In the genomic region with DNA sequence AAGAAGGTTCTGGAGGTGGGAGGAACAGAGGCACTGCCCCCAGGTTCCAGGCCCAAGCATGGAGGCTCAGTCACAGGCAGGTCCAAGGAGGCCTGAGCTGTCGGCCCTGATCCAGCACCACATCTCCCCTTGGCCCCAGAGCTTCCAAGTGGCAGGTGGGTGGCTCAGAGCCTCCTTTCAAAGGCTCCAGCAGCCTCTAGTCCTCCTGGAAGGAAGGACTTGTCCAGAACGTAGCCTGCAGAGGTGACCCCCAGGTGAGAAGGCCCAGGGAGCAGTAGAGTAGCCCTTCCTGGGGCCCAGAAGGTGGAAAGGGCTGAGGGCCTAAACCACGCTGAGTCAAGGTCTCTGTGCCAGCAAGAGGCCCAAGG, we compare ENCODE assay signal across 1 cellular context.
TF ChIP-seq lines count a peak whose summit lies in the region.

No MANE protein-coding gene starts in this region.

TF ChIP-seq in GM23338, 12 proteins besides CTCF, POLR2A, EP300 and RAD21:
- TF ChIP-seq ETS1 (IDR thresholded peaks at IDR 0.05) (no peak), EZH2phosphoT487 (IDR thresholded peaks at IDR 0.05; ENCODE audit: unreplicated experiment) (no peak), STAT1 (IDR thresholded peaks at IDR 0.05; ENCODE audit: unreplicated experiment) (no peak), ZNF462 (CRISPR knock-in tag; IDR thresholded peaks at IDR 0.05) (no peak), EZH2 (IDR thresholded peaks at IDR 0.05; ENCODE audit: low read depth, unreplicated experiment) (no peak), REST (IDR thresholded peaks at IDR 0.05; ENCODE audit: unreplicated experiment) (no peak), CREB1 (CRISPR knock-in tag; IDR thresholded peaks at IDR 0.05; ENCODE audit: low read depth) (no peak), POLR2AphosphoS5 (IDR thresholded peaks at IDR 0.05; ENCODE audit: low read depth) (no peak), JUNB (IDR thresholded peaks at IDR 0.05; ENCODE audit: unreplicated experiment) (no peak), ZNF114 (CRISPR knock-in tag; IDR thresholded peaks at IDR 0.05) (no peak), NANOG (IDR thresholded peaks at IDR 0.05; ENCODE audit: borderline replicate concordance) (no peak), ZNF331 (CRISPR knock-in tag; IDR thresholded peaks at IDR 0.05; ENCODE audit: low read depth) (no peak)
